ENCODE assay signal across 17 cellular contexts in the genomic region with DNA sequence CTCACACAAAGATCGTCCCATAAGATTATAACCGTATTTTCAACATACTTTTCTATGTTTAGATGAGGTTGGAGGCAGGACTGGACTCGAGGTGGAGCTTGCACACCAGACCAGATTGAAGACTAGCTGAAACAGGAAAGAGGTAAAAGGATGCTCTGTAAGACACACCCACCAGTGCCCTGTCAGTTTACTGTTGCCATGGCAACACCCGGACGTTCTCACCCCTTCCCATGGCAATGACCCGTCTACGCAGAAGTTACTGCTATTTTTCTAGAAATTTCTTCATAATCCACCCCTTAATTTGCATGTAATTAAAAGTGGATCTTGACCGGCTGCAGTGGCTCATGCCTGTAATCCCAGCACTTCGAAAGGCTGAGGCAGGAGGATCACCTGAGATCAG.
"Had no signal": no experiment of that assay in that cellular context is flagged by ENCODE, and none has a peak within 500 bp of the region (broad histone marks: within the 10 kb centered on the region; RNA-seq: fewer than 3 reads in every experiment).

No MANE protein-coding gene starts in this region.

- H3K27ac ChIP-seq: ascending aorta, breast epithelium, left ventricle myocardium inferior, right atrium auricular region, tibial artery, uterus, WERI-Rb-1 had no signal

- H3K27me3 ChIP-seq: ascending aorta, right atrium auricular region, uterus had no signal

- H3K36me3 ChIP-seq: ascending aorta, breast epithelium, left ventricle myocardium inferior, right atrium auricular region, tibial artery, uterus, WERI-Rb-1 had no signal

- H3K4me1 ChIP-seq: ascending aorta, breast epithelium, right atrium auricular region, tibial artery, uterus had no signal

- H3K4me3 ChIP-seq: ascending aorta, breast epithelium, left ventricle myocardium inferior, right atrium auricular region, tibial artery, uterus had no signal

- DNase-seq: activated CD4-positive, alpha-beta T cell treated with anti-CD3 and anti-CD28 coated beads, Interleukin-2, amount 50 U/mL, for 48 hours; activated naive CD4-positive, alpha-beta T cell treated with anti-CD3 and anti-CD28 coated beads, Interleukin-2, amount 10 ng/mL, durations not matched to agents 7 days and 5 days; activated T-cell treated with anti-CD3 and anti-CD28 coated beads, Interleukin-2, amount 50 U/mL, for 24 hours; cerebellar nuclear complex; effector memory CD4-positive, alpha-beta T cell; foreskin fibroblast; hippocampal formation; kidney; left ventricle myocardium inferior; nephron progenitor cell; stimulated activated CD4-positive, alpha-beta T cell treated with anti-CD3 and anti-CD28 coated beads, Interleukin-2, amount 100 ng/mL, for 48 hours; tibial artery; uterus; WERI-Rb-1 had no signal
